ENCODE assay signal across 1 cellular context in genomic region chr2:48377646-48378045, GRCh38.
TF ChIP-seq lines count a peak whose summit lies in the region.

No MANE protein-coding gene starts in this region.

TF ChIP-seq in HepG2, 621 proteins besides CTCF, POLR2A, EP300 and RAD21 (continued from another document):
- TF ChIP-seq ZBTB4 (CRISPR knock-in tag; IDR thresholded peaks at IDR 0.05; ENCODE audit: borderline replicate concordance) (no peak), CC2D1A (CRISPR knock-in tag; IDR thresholded peaks at IDR 0.05) (no peak), MAFK (conservative IDR thresholded peaks at IDR 0.05 in 1 of 2, IDR thresholded peaks at IDR 0.05 in 1 of 2; ENCODE audit: low read length in 2 of 2) (no peak), GFI1 (CRISPR knock-in tag; IDR thresholded peaks at IDR 0.05; ENCODE audit: borderline replicate concordance) (no peak), ZSCAN21 (CRISPR knock-in tag; IDR thresholded peaks at IDR 0.05; ENCODE audit: borderline replicate concordance) (no peak)
